23 cellular contexts compared by ENCODE assay signal in genomic region chr15:28103402-28103801, GRCh38. TPM values are rescaled to one million over a fixed set of nuclear protein-coding genes. Genes with fewer than 3 reads are reported as not detected.
"Had no signal": no experiment of that assay in that cellular context is flagged by ENCODE, and none has a peak within 500 bp of the region (broad histone marks: within the 10 kb centered on the region; RNA-seq: fewer than 3 reads in every experiment).

No MANE protein-coding gene starts in this region.

- DNase-seq: activated CD4-positive, alpha-beta T cell treated with anti-CD3 and anti-CD28 coated beads for 48 hours; activated CD4-positive, alpha-beta T cell treated with anti-CD3 and anti-CD28 coated beads, Interleukin-2, amount 50 U/mL, for 4 hours; activated CD4-positive, CD25-positive, alpha-beta regulatory T cell treated with anti-CD3 and anti-CD28 coated beads, Interleukin-2, amount 50 U/mL, for 72 hours; activated CD8-positive, alpha-beta memory T cell treated with anti-CD3 and anti-CD28 coated beads, Interleukin-2, amount 10 ng/mL, durations not matched to agents 7 days and 5 days; activated gamma-delta T cell treated with Interleukin-2 at 50 U/mL for 16 hours; activated T-cell treated with anti-CD3 and anti-CD28 coated beads, Interleukin-2, amount 50 U/mL, for 72 hours; aorta; central memory CD4-positive, alpha-beta T cell; Kasumi-1; KBM-7; NCI-H1105 treated with DMSO at 0.1 percent for 48 hours; NCI-H146; NCI-H187 treated with DMSO at 0.1 percent for 48 hours; NCI-H2081 treated with DMSO at 0.1 percent for 48 hours; NCI-H446; NCI-H524; PC-3; SHP77 treated with DMSO at 0.1 percent for 48 hours had no signal

- H3K36me3 Mint-ChIP-seq: activated naive CD4-positive, alpha-beta T cell treated with anti-CD3 and anti-CD28 coated beads, Interleukin-2, amount 50 U/mL, for 24 hours; WTC11 had no signal

- H3K4me3 ChIP-seq: breast epithelium had no signal

- H3K4me3 Mint-ChIP-seq: activated CD8-positive, alpha-beta memory T cell treated with anti-CD3 and anti-CD28 coated beads, Interleukin-2, amount 10 ng/mL, durations not matched to agents 7 days and 5 days; activated naive CD4-positive, alpha-beta T cell treated with anti-CD3 and anti-CD28 coated beads, Interleukin-2, amount 50 U/mL, for 24 hours; activated T-cell treated with anti-CD3 and anti-CD28 coated beads, Interleukin-2, amount 50 U/mL, for 72 hours; T-helper 1 cell treated with Interleukin-12 subunit alpha and Interleukin-12 subunit beta and Interleukin-4 antibody, amounts not matched to agents 30 μg/mL and 1 μg/mL, for 36 hours; WTC11 had no signal

- H3K27ac Mint-ChIP-seq: activated CD8-positive, alpha-beta memory T cell treated with anti-CD3 and anti-CD28 coated beads, Interleukin-2, amount 10 ng/mL, durations not matched to agents 7 days and 5 days; activated naive CD4-positive, alpha-beta T cell treated with anti-CD3 and anti-CD28 coated beads, Interleukin-2, amount 50 U/mL, for 24 hours; activated T-cell treated with anti-CD3 and anti-CD28 coated beads, Interleukin-2, amount 50 U/mL, for 72 hours; activated T-helper 2 cell treated with anti-CD3 and anti-CD28 coated beads, Interferon-gamma antibody, Interleukin-2, Interleukin-4, amounts not matched to agents 10 μg/mL and 5 μg/mL and 100 μg/mL, durations not matched to agents 14 hours and 24 hours and 36 hours; T-helper 1 cell treated with Interleukin-12 subunit alpha and Interleukin-12 subunit beta and Interleukin-4 antibody, amounts not matched to agents 30 μg/mL and 1 μg/mL, for 36 hours; WTC11 had no signal

- ATAC-seq: activated CD8-positive, alpha-beta memory T cell treated with anti-CD3 and anti-CD28 coated beads, Interleukin-2, amount 10 ng/mL, durations not matched to agents 7 days and 5 days; activated T-cell treated with anti-CD3 and anti-CD28 coated beads, Interleukin-2, amount 50 U/mL, for 72 hours; PC-3; WTC11 had no signal

- H3K27ac ChIP-seq: breast epithelium had no signal

- H3K9me3 Mint-ChIP-seq: activated naive CD4-positive, alpha-beta T cell treated with anti-CD3 and anti-CD28 coated beads, Interleukin-2, amount 50 U/mL, for 24 hours; activated T-cell treated with anti-CD3 and anti-CD28 coated beads, Interleukin-2, amount 50 U/mL, for 72 hours; activated T-helper 2 cell treated with anti-CD3 and anti-CD28 coated beads, Interferon-gamma antibody, Interleukin-2, Interleukin-4, amounts not matched to agents 10 μg/mL and 5 μg/mL and 100 μg/mL, durations not matched to agents 14 hours and 24 hours and 36 hours; T-helper 1 cell treated with Interleukin-12 subunit alpha and Interleukin-12 subunit beta and Interleukin-4 antibody, amounts not matched to agents 30 μg/mL and 1 μg/mL, for 36 hours; WTC11 had no signal

RNA-seq across cellular contexts. Expression of gene OCA2, which starts 4.3 kb away (rescaled TPM):
- total RNA-seq: activated CD8-positive, alpha-beta memory T cell treated with anti-CD3 and anti-CD28 coated beads, Interleukin-2, amount 10 ng/mL, durations not matched to agents 7 days and 5 days; activated T-helper 2 cell treated with anti-CD3 and anti-CD28 coated beads, Interferon-gamma antibody, Interleukin-2, Interleukin-4, amounts not matched to agents 10 μg/mL and 5 μg/mL and 100 μg/mL, durations not matched to agents 14 hours and 24 hours and 36 hours; PC-3 had no signal
